In genomic region chr6:5325173-5325572, GRCh38 we compare ENCODE assay signal across 17 cellular contexts.
A peak's percentile ranks its signal among the peaks of the same experiment; 100 is the strongest.
DNase-seq lines count a peak whose midpoint lies in the region; ATAC-seq, FAIRE-seq and TF ChIP-seq lines count a peak whose summit lies in the region.
"Had no signal": no experiment of that assay in that cellular context is flagged by ENCODE, and none has a peak within 500 bp of the region (broad histone marks: within the 10 kb centered on the region; RNA-seq: fewer than 3 reads in every experiment).

No MANE protein-coding gene starts in this region.

- TF ChIP-seq CTCF in GM12874 (IDR thresholded peaks at IDR 0.05; ENCODE audit: insufficient read depth, low read depth, low read length) = peak; percentile 20; the same call in 1 of the 2 replicates
- TF ChIP-seq CTCF in mammary epithelial cell (conservative IDR thresholded peaks at IDR 0.05 in 1 of 2, IDR thresholded peaks at IDR 0.05 in 1 of 2; ENCODE audit: extremely low read depth in 1 of 2, insufficient read depth in 1 of 2, low read depth in 1 of 2, low read length in 2 of 2) = no peak
- TF ChIP-seq CTCF in keratinocyte (optimal IDR thresholded peaks at IDR 0.05 in 1 of 3, IDR thresholded peaks at IDR 0.05 in 1 of 3, conservative IDR thresholded peaks at IDR 0.05 in 1 of 3; ENCODE audit: extremely low read depth in 1 of 3, insufficient read depth in 2 of 3, low read length in 3 of 3) = peak in 2 of 3 experiments; percentile 29 to 52

- CTCF ChIA-PET in mammary epithelial cell (lab: Charles Lee; ENCODE audit: low non-redundant PET) = interaction anchor here (0.6 kb wide), 1 partner anchor 268 kb away, joined by 3 read pairs; no protein-coding TSS in a partner anchor

- no peaks in the 10 kb centered on the region for H3K4me1 ChIP-seq in mammary epithelial cell (ENCODE audit: insufficient read depth, low read length)
- no peaks in the 10 kb centered on the region for H3K4me1 ChIP-seq in keratinocyte (ENCODE audit: control insufficient read depth, extremely low read depth, insufficient read depth, low read length)

- H4K20me1 ChIP-seq in mammary epithelial cell (ENCODE audit: insufficient read depth, low read length) (no peaks in the 10 kb centered on the region), keratinocyte (ENCODE audit: control insufficient read depth, extremely low read depth, insufficient read depth, low read length) (no peaks in the 10 kb centered on the region)

- DNase-seq in C1 segment of cervical spinal cord (lab: John Stamatoyannopoulos, UW) = peak in 10 of 14 donors; percentile 9 to 70 (median 34)
- DNase-seq in mammary epithelial cell = peak; percentile 11
- no peak for DNase-seq in keratinocyte (ENCODE audit: low read depth, low spot score)
- no peak for DNase-seq in cerebellar nuclear complex (lab: John Stamatoyannopoulos, UW)
- no peak for DNase-seq in NCI-H446 treated with DMSO at 0.1 percent for 48 hours (lab: John Stamatoyannopoulos, UW)
- DNase-seq: activated effector memory CD4-positive, alpha-beta T cell treated with anti-CD3 and anti-CD28 coated beads, Interleukin-2, amount 50 U/mL, for 16 hours; NCI-H187; NCI-H82; nephron progenitor cell; retina; SW 1271 had no signal

- 96% methylated on average over 3 of the region's 3 CpGs for WGBS in mammary epithelial cell (ENCODE audit: low coverage, missing lambda C conversion rate)

- H3K9me3 ChIP-seq in mammary epithelial cell (replicated peaks; ENCODE audit: insufficient read depth, low read length) (no peaks in the 10 kb centered on the region), keratinocyte (ENCODE audit: control insufficient read depth, low read depth, low read length) (no peaks in the 10 kb centered on the region)

- FAIRE-seq in keratinocyte (lab: Jason Lieb, UNC) = no peak
- FAIRE-seq: D721Med had no signal

- H3K9ac ChIP-seq in mammary epithelial cell (ENCODE audit: insufficient read depth, low read length) = no peak overlapping the region
- no peak overlapping the region for H3K9ac ChIP-seq in keratinocyte (ENCODE audit: control insufficient read depth, extremely low read depth, insufficient read depth, low read length)

- H3K9me1 ChIP-seq in keratinocyte (ENCODE audit: control insufficient read depth, extremely low read depth, insufficient read depth, low read length) = no peaks in the 10 kb centered on the region

- intact Hi-C loops in mammary epithelial cell (cut with micrococcal nuclease) = no loop called here

- in situ Hi-C loops in mammary epithelial cell (cut with MboI; ENCODE audit: low sequenced_read_pairs in 2 of 2) = no loop called here

- dilution Hi-C loops in mammary epithelial cell (cut with HindIII; ENCODE audit: low sequenced_read_pairs) = no loop called here
- dilution Hi-C loops in keratinocyte (cut with MboI; ENCODE audit: extremely low pct_ligation_motif_present, low sequenced_read_pairs) = no loop called here

- BruUV-seq in mammary epithelial cell (replicated peaks; lab: Mats Ljungman, UMichigan) = no TSS peak

- H3K36me3 ChIP-seq in mammary epithelial cell (ENCODE audit: insufficient read depth, low read length) (no peaks in the 10 kb centered on the region), keratinocyte (ENCODE audit: control insufficient read depth in 2 of 2, extremely low read depth in 1 of 2, insufficient read depth in 2 of 2, low read length in 2 of 2) (peaks cover 0 to 4% of the 10 kb centered on the region in 2 experiments)

- H3K27me3 ChIP-seq in mammary epithelial cell (ENCODE audit: insufficient read depth, low read length) (no peaks in the 10 kb centered on the region), keratinocyte (ENCODE audit: control insufficient read depth, extremely low read depth, insufficient read depth, low read length) (no peaks in the 10 kb centered on the region)

- H2AFZ ChIP-seq in mammary epithelial cell (ENCODE audit: low read depth, low read length) = no peak overlapping the region
- H2AFZ ChIP-seq in keratinocyte (ENCODE audit: control insufficient read depth, low read length) = no peak overlapping the region

- peaks cover 20% of the 10 kb centered on the region for H3K79me2 ChIP-seq in mammary epithelial cell (ENCODE audit: insufficient read depth, low read length)
- H3K79me2 ChIP-seq in keratinocyte (ENCODE audit: control insufficient read depth, insufficient read depth, low read length) = no peaks in the 10 kb centered on the region

- no peak for ATAC-seq in GM18861 (IDR thresholded peaks at IDR 0.05; ENCODE audit: unreplicated experiment)
- ATAC-seq in GM18511 (IDR thresholded peaks at IDR 0.05; ENCODE audit: unreplicated experiment) = no peak

- H3K4me3 ChIP-seq in mammary epithelial cell (replicated peaks in 1 of 3; ENCODE audit: insufficient read depth in 1 of 3, low read depth in 2 of 3, low read length in 3 of 3) (no peak overlapping the region), keratinocyte (ENCODE audit: control insufficient read depth in 2 of 3, extremely low read depth in 1 of 3, insufficient read depth in 2 of 3, low read depth in 1 of 3, low read length in 3 of 3) (no peak overlapping the region)
- H3K4me3 ChIP-seq: lung had no signal

- no peak overlapping the region for H3K4me2 ChIP-seq in mammary epithelial cell (ENCODE audit: insufficient read depth, low read depth, low read length)
- H3K4me2 ChIP-seq in keratinocyte (ENCODE audit: control insufficient read depth, extremely low read depth, insufficient read depth, low read depth, low read length) = no peak overlapping the region

- H3K27ac ChIP-seq in mammary epithelial cell (ENCODE audit: insufficient read depth, low read depth, low read length) (no peak overlapping the region), keratinocyte (ENCODE audit: control insufficient read depth, insufficient read depth, low read length) (no peak overlapping the region)
- H3K27ac ChIP-seq: RWPE1 had no signal

Comparison
In these comparisons a context has a peak if more than half of its experiments do, and no peak if none do; other contexts are left out.
1. DNase-seq: peak in C1 segment of cervical spinal cord (10 of 14) and mammary epithelial cell (single experiment); none in keratinocyte (single experiment), cerebellar nuclear complex (0 of 2) and NCI-H446 treated with DMSO at 0.1 percent for 48 hours (single experiment).
2. CTCF ChIP-seq: peak in GM12874 (single experiment) and keratinocyte (2 of 3); none in mammary epithelial cell (0 of 2).